Comparison of ENCODE assay signal across 8 cellular contexts in the genomic region with DNA sequence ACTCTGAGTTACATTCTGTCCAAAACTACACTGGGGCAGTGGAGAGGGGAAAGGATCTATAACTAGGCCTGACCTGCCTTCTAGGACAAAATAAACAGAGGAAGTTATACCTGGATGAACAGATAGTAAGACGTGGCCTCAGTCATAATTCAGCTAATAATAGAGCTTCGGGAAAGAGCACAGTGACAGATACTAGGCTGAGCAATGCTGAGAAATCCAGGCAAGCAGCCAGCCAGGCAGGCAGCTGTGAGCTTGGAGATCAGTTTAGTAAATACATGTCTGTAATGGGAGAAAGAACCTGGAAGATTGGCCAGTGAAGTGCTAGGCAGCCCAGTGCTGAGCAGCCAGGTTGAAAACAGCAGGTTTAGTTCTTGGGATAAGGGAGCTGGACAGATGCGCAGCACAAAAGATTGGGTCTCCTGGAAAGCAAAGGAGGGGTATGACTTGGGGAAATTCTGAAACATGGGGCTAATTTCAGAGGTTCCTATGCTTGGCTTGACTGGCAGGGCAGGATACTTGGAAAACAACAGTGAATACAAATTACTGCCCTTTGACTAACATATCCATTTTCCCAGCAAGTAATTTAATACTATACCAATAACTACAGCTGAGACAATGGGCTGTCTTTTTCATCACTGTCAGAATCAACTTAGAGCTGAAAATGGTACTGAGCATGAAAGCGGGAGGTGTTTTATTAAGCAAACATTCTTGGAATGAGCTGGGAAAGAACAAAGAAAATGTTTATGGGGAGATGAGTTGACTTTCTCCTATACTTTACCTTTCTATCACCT.
DNase-seq lines count a peak whose midpoint lies in the region; ATAC-seq and TF ChIP-seq lines count a peak whose summit lies in the region.

No MANE protein-coding gene starts in this region.

- H3K23ac ChIP-seq in mesenchymal stem cell (ENCODE audit: low read length in 2 of 2): no peak overlapping the region

- H3K27ac ChIP-seq in caudate nucleus (ENCODE audit: low read depth, low read length) (peak overlapping the region; percentile 71), mesenchymal stem cell (ENCODE audit: low read length, poor library complexity, severe bottlenecking) (no peak overlapping the region), tibial nerve (no peak overlapping the region)

- H2AK5ac ChIP-seq in mesenchymal stem cell (ENCODE audit: low read length, severe bottlenecking): no peak overlapping the region

- ATAC-seq in HG03432 (IDR thresholded peaks at IDR 0.05; ENCODE audit: unreplicated experiment): no peak
- no peak for ATAC-seq in GM21515 (IDR thresholded peaks at IDR 0.05; ENCODE audit: unreplicated experiment)
- no peak for ATAC-seq in GM21381 (IDR thresholded peaks at IDR 0.05; ENCODE audit: unreplicated experiment)

- no peak for TF ChIP-seq POLR2A in tibial nerve (IDR thresholded peaks at IDR 0.05)

- no peak overlapping the region for H2BK12ac ChIP-seq in mesenchymal stem cell (ENCODE audit: low read length in 2 of 2)

- DNase-seq in AG20443 (ENCODE audit: low spot score): peak; percentile 70
- DNase-seq in NCI-H2029 (lab: John Stamatoyannopoulos, UW): peak; percentile 91
- peak in 38 of 61 donors; percentile 6 to 83 (median 30) for DNase-seq in caudate nucleus (lab: John Stamatoyannopoulos, UW)
- peak; percentile 50 for DNase-seq in mesenchymal stem cell
- no peak for DNase-seq in tibial nerve (ENCODE audit: low spot score in 2 of 2)

- no peak for TF ChIP-seq CTCF in tibial nerve (IDR thresholded peaks at IDR 0.05)

- no peak overlapping the region for H4K8ac ChIP-seq in mesenchymal stem cell (ENCODE audit: low read length)

- H2BK5ac ChIP-seq in mesenchymal stem cell (ENCODE audit: low read depth, low read length, poor library complexity, severe bottlenecking): no peak overlapping the region

- H3K27me3 ChIP-seq in mesenchymal stem cell (ENCODE audit: control insufficient read depth in 1 of 2, insufficient read depth in 1 of 2, low read length in 2 of 2): no peaks in the 10 kb centered on the region
- H3K27me3 ChIP-seq in tibial nerve: no peaks in the 10 kb centered on the region

- H3K9ac ChIP-seq in mesenchymal stem cell (ENCODE audit: low read length): peak overlapping the region; percentile 56

- WGBS in mesenchymal stem cell: 47% methylated on average over 3 of the region's 4 CpGs
- 55 to 60% methylated on average over 4 of the region's 4 CpGs for WGBS in tibial nerve, 2 donors

- no peak overlapping the region for H3K4me2 ChIP-seq in mesenchymal stem cell (ENCODE audit: low read length, poor library complexity, severe bottlenecking)

- no peak overlapping the region for H2BK120ac ChIP-seq in mesenchymal stem cell (ENCODE audit: low read depth, low read length)

- H3K4me1 ChIP-seq in mesenchymal stem cell (ENCODE audit: control insufficient read depth, insufficient read depth, low read depth, low read length): no peaks in the 10 kb centered on the region
- H3K4me1 ChIP-seq in tibial nerve: peaks cover 0 to 8% (median 0%) of the 10 kb centered on the region in 4 donors

- H3K79me1 ChIP-seq in mesenchymal stem cell (replicated peaks; ENCODE audit: low read length, poor library complexity, severe bottlenecking): no peaks in the 10 kb centered on the region

- H3K4me3 ChIP-seq in mesenchymal stem cell (ENCODE audit: insufficient read depth in 1 of 2, low read depth in 1 of 2, low read length in 2 of 2) (no peak overlapping the region), tibial nerve (no peak overlapping the region)

- no peak overlapping the region for H4K91ac ChIP-seq in mesenchymal stem cell (ENCODE audit: low read length)

- H2AFZ ChIP-seq in mesenchymal stem cell (ENCODE audit: low read depth, low read length): no peak overlapping the region

- no peak overlapping the region for H3K14ac ChIP-seq in mesenchymal stem cell (ENCODE audit: low read length in 2 of 2)

- H3K9me3 ChIP-seq in mesenchymal stem cell (ENCODE audit: control insufficient read depth, low read length): peaks cover 4% of the 10 kb centered on the region
- H3K9me3 ChIP-seq in tibial nerve: no peaks in the 10 kb centered on the region

- no peak overlapping the region for H3K4ac ChIP-seq in mesenchymal stem cell (ENCODE audit: low read depth in 1 of 2, low read length in 2 of 2)

- no peak for TF ChIP-seq EP300 in tibial nerve (IDR thresholded peaks at IDR 0.05)

- H3K36me3 ChIP-seq in mesenchymal stem cell (ENCODE audit: control insufficient read depth in 1 of 2, insufficient read depth in 2 of 2, low read depth in 1 of 2, low read length in 2 of 2) (no peaks in the 10 kb centered on the region), tibial nerve (no peaks in the 10 kb centered on the region)

- H3K18ac ChIP-seq in mesenchymal stem cell (ENCODE audit: low read depth in 1 of 2, low read length in 2 of 2): no peak overlapping the region

- H2BK15ac ChIP-seq in mesenchymal stem cell (ENCODE audit: low read depth, poor library complexity, severe bottlenecking): no peak overlapping the region

Comparison
In these comparisons a context has a peak if more than half of its experiments do, and no peak if none do; other contexts are left out.
1. DNase-seq: peak in AG20443 (single experiment), NCI-H2029 (single experiment), caudate nucleus (38 of 61) and mesenchymal stem cell (single experiment); none in tibial nerve (0 of 2).